ENCODE assay signal across 1 cellular context in the genomic region with DNA sequence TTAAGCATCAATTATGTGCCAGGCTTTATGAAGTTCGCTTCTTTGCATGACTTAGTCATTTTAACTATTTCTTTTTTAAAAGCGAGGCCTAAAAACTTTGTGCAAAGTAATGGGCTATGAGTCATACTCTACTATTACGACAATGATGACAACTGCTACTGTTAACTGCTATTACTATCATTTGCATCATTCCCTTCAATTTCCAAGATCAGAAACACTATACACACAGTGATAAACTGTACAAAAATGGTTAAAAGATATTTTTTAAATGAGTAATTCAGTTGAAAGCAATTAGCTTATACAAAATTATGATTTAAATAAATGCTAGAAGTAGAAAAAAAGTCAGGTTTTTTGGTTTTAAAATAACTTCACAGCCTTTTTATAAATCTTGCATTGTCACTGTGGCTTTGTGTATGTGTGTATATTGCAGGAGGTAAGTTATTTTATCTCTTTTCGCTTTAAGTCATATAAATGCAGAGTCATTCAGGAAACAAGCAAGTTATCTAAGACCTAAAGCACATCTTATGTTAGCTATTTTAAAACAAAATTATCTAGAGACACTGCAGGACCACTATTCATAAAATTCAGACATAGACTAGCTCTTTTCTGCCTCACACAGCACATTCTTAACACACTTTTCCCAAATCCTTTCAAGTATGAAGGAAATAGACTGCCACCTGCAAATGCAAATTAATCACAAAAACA.
TF ChIP-seq lines count a peak whose summit lies in the region.

No MANE protein-coding gene starts in this region.

TF ChIP-seq in K562, 482 proteins besides CTCF, POLR2A, EP300 and RAD21 (continued from another document and continues in another):
- peak; percentile 7; the same call in 1 of the 2 replicates for TF ChIP-seq MGA (IDR thresholded peaks at IDR 0.05)
- peak; percentile 70; the same call in 1 of the 2 replicates for TF ChIP-seq ZSCAN32 (CRISPR knock-in tag; IDR thresholded peaks at IDR 0.05)
- TF ChIP-seq ZFP91 (CRISPR knock-in tag; IDR thresholded peaks at IDR 0.05): no peak
- TF ChIP-seq, protein P1, sequence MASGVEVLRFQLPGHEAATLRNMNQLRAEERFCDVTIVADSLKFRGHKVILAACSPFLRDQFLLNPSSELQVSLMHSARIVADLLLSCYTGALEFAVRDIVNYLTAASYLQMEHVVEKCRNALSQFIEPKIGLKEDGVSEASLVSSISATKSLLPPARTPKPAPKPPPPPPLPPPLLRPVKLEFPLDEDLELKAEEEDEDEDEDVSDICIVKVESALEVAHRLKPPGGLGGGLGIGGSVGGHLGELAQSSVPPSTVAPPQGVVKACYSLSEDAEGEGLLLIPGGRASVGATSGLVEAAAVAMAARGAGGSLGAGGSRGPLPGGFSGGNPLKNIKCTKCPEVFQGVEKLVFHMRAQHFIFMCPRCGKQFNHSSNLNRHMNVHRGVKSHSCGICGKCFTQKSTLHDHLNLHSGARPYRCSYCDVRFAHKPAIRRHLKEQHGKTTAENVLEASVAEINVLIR (CRISPR knock-in tag; IDR thresholded peaks at IDR 0.05): no peak
- TF ChIP-seq NCOA2 (IDR thresholded peaks at IDR 0.05; ENCODE audit: partially characterized antibody in 2 of 2): peak; percentile 59 to 75
- no peak for TF ChIP-seq NR2C2 (CRISPR knock-in tag; IDR thresholded peaks at IDR 0.05)
- peak; percentile 84 for TF ChIP-seq NR2C2 (tag; IDR thresholded peaks at IDR 0.05)
- peak; percentile 64; the same call in 1 of the 2 replicates for TF ChIP-seq HEY1 (CRISPR knock-in tag; IDR thresholded peaks at IDR 0.05; ENCODE audit: borderline replicate concordance)
- TF ChIP-seq ESRRA (IDR thresholded peaks at IDR 0.05; ENCODE audit: borderline replicate concordance, low read depth): 0 out of 2 replicates have a peak, but pooled peaks have one; percentile 25
- TF ChIP-seq MAFF (IDR thresholded peaks at IDR 0.05; ENCODE audit: low read length): peak; percentile 91
- TF ChIP-seq BACH1 (tag; IDR thresholded peaks at IDR 0.05): peak; percentile 100
- TF ChIP-seq GTF2B (IDR thresholded peaks at IDR 0.05; ENCODE audit: extremely low read depth, insufficient read length): no peak
- no peak for TF ChIP-seq TCF15 (CRISPR knock-in tag; IDR thresholded peaks at IDR 0.05)
- TF ChIP-seq RFX1 (IDR thresholded peaks at IDR 0.05): peak; percentile 5; the same call in 1 of the 2 replicates
- peak; percentile 58 for TF ChIP-seq BRD4 (IDR thresholded peaks at IDR 0.05)
- peak; percentile 38; the same call in 1 of the 2 replicates for TF ChIP-seq STAT5A (IDR thresholded peaks at IDR 0.05; ENCODE audit: borderline replicate concordance, low read length)
- no peak for TF ChIP-seq TCF7L2 (IDR thresholded peaks at IDR 0.05; ENCODE audit: low read depth, low read length)
- TF ChIP-seq SMARCA4 (IDR thresholded peaks at IDR 0.05): peak; percentile 95
- 0 out of 4 replicates have a peak, but pooled peaks have one; percentile 21 to 61 for TF ChIP-seq ARNT (IDR thresholded peaks at IDR 0.05)
- peak; percentile 89 for TF ChIP-seq ETV1 (tag; conservative IDR thresholded peaks at IDR 0.05; ENCODE audit: low read depth)
- TF ChIP-seq DACH1 (IDR thresholded peaks at IDR 0.05; ENCODE audit: partially characterized antibody): peak; percentile 89
- peak; percentile 47 for TF ChIP-seq MECOM (CRISPR knock-in tag; IDR thresholded peaks at IDR 0.05)
- TF ChIP-seq ZNF589 (CRISPR knock-in tag; IDR thresholded peaks at IDR 0.05; ENCODE audit: low read depth): peak; percentile 90
- peak; percentile 13 for TF ChIP-seq FOS (IDR thresholded peaks at IDR 0.05; ENCODE audit: extremely low read depth, insufficient read length)
- TF ChIP-seq ZNF77 (CRISPR knock-in tag; IDR thresholded peaks at IDR 0.05): 0 out of 2 replicates have a peak, but pooled peaks have one; percentile 41
- no peak for TF ChIP-seq IFI16 (CRISPR knock-in tag; IDR thresholded peaks at IDR 0.05)
- TF ChIP-seq NFE2 (IDR thresholded peaks at IDR 0.05; ENCODE audit: low read depth): peak; percentile 97
- TF ChIP-seq ELF1 (tag; IDR thresholded peaks at IDR 0.05): peak; percentile 63; the same call in 1 of the 2 replicates
- TF ChIP-seq ZNF24 (IDR thresholded peaks at IDR 0.05): no peak
- TF ChIP-seq, protein P2, sequence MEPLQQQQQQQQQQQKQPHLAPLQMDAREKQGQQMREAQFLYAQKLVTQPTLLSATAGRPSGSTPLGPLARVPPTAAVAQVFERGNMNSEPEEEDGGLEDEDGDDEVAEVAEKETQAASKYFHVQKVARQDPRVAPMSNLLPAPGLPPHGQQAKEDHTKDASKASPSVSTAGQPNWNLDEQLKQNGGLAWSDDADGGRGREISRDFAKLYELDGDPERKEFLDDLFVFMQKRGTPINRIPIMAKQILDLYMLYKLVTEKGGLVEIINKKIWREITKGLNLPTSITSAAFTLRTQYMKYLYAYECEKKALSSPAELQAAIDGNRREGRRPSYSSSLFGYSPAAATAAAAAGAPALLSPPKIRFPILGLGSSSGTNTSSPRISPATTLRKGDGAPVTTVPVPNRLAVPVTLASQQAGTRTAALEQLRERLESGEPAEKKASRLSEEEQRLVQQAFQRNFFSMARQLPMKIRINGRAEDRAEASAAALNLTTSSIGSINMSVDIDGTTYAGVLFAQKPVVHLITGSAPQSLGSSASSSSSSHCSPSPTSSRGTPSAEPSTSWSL (CRISPR knock-in tag; IDR thresholded peaks at IDR 0.05; ENCODE audit: borderline replicate concordance): no peak
- no peak for TF ChIP-seq ZBTB33 (CRISPR knock-in tag; IDR thresholded peaks at IDR 0.05)
- 0 out of 2 replicates have a peak, but pooled peaks have one; percentile 21 for TF ChIP-seq MTA3 (IDR thresholded peaks at IDR 0.05; ENCODE audit: borderline replicate concordance)
- TF ChIP-seq ATF1 (CRISPR knock-in tag; IDR thresholded peaks at IDR 0.05): no peak
- peak; percentile 98 for TF ChIP-seq ATF1 (tag; IDR thresholded peaks at IDR 0.05)
- TF ChIP-seq FOXM1 (IDR thresholded peaks at IDR 0.05; ENCODE audit: low read depth): peak; percentile 60
- no peak for TF ChIP-seq FOXM1 (CRISPR knock-in tag; IDR thresholded peaks at IDR 0.05; ENCODE audit: low read depth)
- TF ChIP-seq RBBP5 (IDR thresholded peaks at IDR 0.05; ENCODE audit: borderline replicate concordance, insufficient read depth, low read length, poor library complexity, severe bottlenecking): peak; percentile 43
- TF ChIP-seq BRD9 (IDR thresholded peaks at IDR 0.05; ENCODE audit: low read depth, partially characterized antibody): peak; percentile 88
- peak; percentile 74 for TF ChIP-seq TEAD4 (IDR thresholded peaks at IDR 0.05; ENCODE audit: low read length)
- TF ChIP-seq TEAD4 (CRISPR knock-in tag; IDR thresholded peaks at IDR 0.05; ENCODE audit: borderline replicate concordance): no peak
- peak; percentile 85 for TF ChIP-seq CBFA2T3 (IDR thresholded peaks at IDR 0.05)
